ENCODE assay signal across 12 cellular contexts in the genomic region with DNA sequence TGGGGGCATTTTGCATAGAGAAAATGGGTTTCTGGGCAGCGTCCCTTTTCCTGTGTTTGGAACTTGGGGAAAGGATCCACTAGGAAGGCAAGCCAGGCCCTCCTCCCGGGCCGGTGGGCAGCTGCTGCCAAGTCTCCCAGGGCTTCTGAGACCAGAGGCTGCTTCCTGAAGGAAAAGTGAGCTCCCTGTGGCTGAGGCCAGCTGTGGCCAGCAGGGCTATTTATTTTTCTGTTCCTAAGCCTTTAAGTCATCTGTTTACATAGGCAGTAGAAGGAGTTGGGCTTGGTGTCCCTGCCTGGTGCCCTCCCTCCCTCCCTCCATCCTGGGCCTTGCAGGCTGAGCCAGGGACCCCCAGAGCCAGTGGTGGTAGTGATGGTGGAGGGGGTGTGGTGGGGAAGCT.
DNase-seq lines count a peak whose midpoint lies in the region; ATAC-seq and TF ChIP-seq lines count a peak whose summit lies in the region.
"Had no signal": no experiment of that assay in that cellular context is flagged by ENCODE, and none has a peak within 500 bp of the region (broad histone marks: within the 10 kb centered on the region; RNA-seq: fewer than 3 reads in every experiment).

No MANE protein-coding gene starts in this region.

- DNase-seq in heart left ventricle (peak in 1 of 5 donors; percentile 66), Right ventricle myocardium superior (no peak), ascending aorta (ENCODE audit: low spot score in 2 of 2) (peak in 1 of 2 donors; percentile 84), hepatic stellate cell (ENCODE audit: low spot score) (peak; percentile 86), upper lobe of left lung (peak in 1 of 2 donors; percentile 70), type B pancreatic cell (ENCODE audit: extremely low spot score, unreplicated experiment) (no peak)
- no peak for DNase-seq in CD8-positive, alpha-beta T cell
- DNase-seq: Karpas-422, naive B cell, NCI-H2227 treated with DMSO at 0.1 percent for 48 hours, Peyer's patch had no signal

- intact Hi-C loops in heart left ventricle (cut with DNase I): loop anchor here in 6 of 10 donors (5.0 to 10.0 kb wide), 3 partner anchors 66 to 184 kb away; partner anchors contain the start of gene COL13A1 (in 4 of the 6)
- intact Hi-C loops in Right ventricle myocardium superior (cut with DNase I): no loop called here
- intact Hi-C loops in ascending aorta (cut with DNase I): loop anchor here (2.0 to 5.0 kb wide), 2 partner anchors 14 to 181 kb away; no protein-coding TSS in a partner anchor
- intact Hi-C loops in CD8-positive, alpha-beta T cell (cut with DNase I, micrococcal nuclease): no loop called here

- H3K27me3 Mint-ChIP-seq in CD8-positive, alpha-beta T cell (ENCODE audit: low read depth): peaks cover 5% of the 10 kb centered on the region
- peaks cover 3% of the 10 kb centered on the region for H3K27me3 Mint-ChIP-seq in type B pancreatic cell

- TF ChIP-seq CTCF in heart left ventricle (IDR thresholded peaks at IDR 0.05): no peak
- TF ChIP-seq CTCF in ascending aorta (IDR thresholded peaks at IDR 0.05): peak; percentile 15 to 22 (median 18)
- TF ChIP-seq CTCF in upper lobe of left lung (IDR thresholded peaks at IDR 0.05): no peak
- no peak for TF ChIP-seq CTCF in CD8-positive, alpha-beta T cell (IDR thresholded peaks at IDR 0.05)
- no peak for TF ChIP-seq CTCF in type B pancreatic cell (conservative IDR thresholded peaks at IDR 0.05)

- CTCF ChIA-PET in CD8-positive, alpha-beta T cell (lab: Charles Lee): no interaction called here

- H3K4me3 ChIP-seq in heart left ventricle: no peak overlapping the region
- H3K4me3 ChIP-seq in ascending aorta: no peak overlapping the region
- no peak overlapping the region for H3K4me3 ChIP-seq in upper lobe of left lung
- no peak overlapping the region for H3K4me3 ChIP-seq in CD8-positive, alpha-beta T cell (ENCODE audit: low read depth, low read length)
- H3K4me3 ChIP-seq: Peyer's patch had no signal

- peaks cover 0 to 72% (median 44%) of the 10 kb centered on the region in 12 donors for H3K4me1 ChIP-seq in heart left ventricle
- peaks cover 45 to 62% of the 10 kb centered on the region in 2 donors for H3K4me1 ChIP-seq in ascending aorta
- peaks cover 0 to 33% (median 11%) of the 10 kb centered on the region in 4 donors for H3K4me1 ChIP-seq in upper lobe of left lung
- peaks cover 6% of the 10 kb centered on the region for H3K4me1 ChIP-seq in CD8-positive, alpha-beta T cell (ENCODE audit: insufficient read depth, low read length)

- peak in 3 of 4 donors; percentile 3 to 15 (median 14) for ATAC-seq in heart left ventricle
- no peak for ATAC-seq in Right ventricle myocardium superior (ENCODE audit: poor library complexity)
- no peak for ATAC-seq in upper lobe of left lung (ENCODE audit: low FRiP score in 2 of 2)
- ATAC-seq in CD8-positive, alpha-beta T cell: no peak
- no peak for ATAC-seq in GM21528 (IDR thresholded peaks at IDR 0.05; ENCODE audit: low FRiP score, unreplicated experiment)

- peaks cover 8% of the 10 kb centered on the region for H3K4me1 Mint-ChIP-seq in CD8-positive, alpha-beta T cell (ENCODE audit: low read depth)
- peaks cover 17% of the 10 kb centered on the region for H3K4me1 Mint-ChIP-seq in type B pancreatic cell (ENCODE audit: unreplicated experiment)
- H3K4me1 Mint-ChIP-seq: naive B cell had no signal

- H3K36me3 Mint-ChIP-seq in CD8-positive, alpha-beta T cell: no peaks in the 10 kb centered on the region
- H3K36me3 Mint-ChIP-seq in type B pancreatic cell: no peaks in the 10 kb centered on the region
- H3K36me3 Mint-ChIP-seq: naive B cell had no signal

- H3K9me3 Mint-ChIP-seq in CD8-positive, alpha-beta T cell: no peaks in the 10 kb centered on the region
- no peaks in the 10 kb centered on the region for H3K9me3 Mint-ChIP-seq in type B pancreatic cell

- H3K27me3 ChIP-seq in heart left ventricle (no peaks in the 10 kb centered on the region), ascending aorta (no peaks in the 10 kb centered on the region), upper lobe of left lung (no peaks in the 10 kb centered on the region)
- no peaks in the 10 kb centered on the region for H3K27me3 ChIP-seq in CD8-positive, alpha-beta T cell (ENCODE audit: insufficient read depth, low read length)
- H3K27me3 ChIP-seq: Peyer's patch had no signal

- TF ChIP-seq EP300 in upper lobe of left lung (IDR thresholded peaks at IDR 0.05): no peak

- H3K27ac Mint-ChIP-seq in CD8-positive, alpha-beta T cell: no peak overlapping the region
- no peak overlapping the region for H3K27ac Mint-ChIP-seq in type B pancreatic cell

- H3K27ac ChIP-seq in heart left ventricle: peak overlapping the region in 10 of 12 donors; percentile 78 to 92 (median 83)
- peak overlapping the region; percentile 92 to 93 for H3K27ac ChIP-seq in ascending aorta
- peak overlapping the region in 3 of 4 donors; percentile 18 to 61 (median 23) for H3K27ac ChIP-seq in upper lobe of left lung
- no peak overlapping the region for H3K27ac ChIP-seq in CD8-positive, alpha-beta T cell (ENCODE audit: low read depth, low read length)

- no peaks in the 10 kb centered on the region for H3K36me3 ChIP-seq in heart left ventricle
- no peaks in the 10 kb centered on the region for H3K36me3 ChIP-seq in ascending aorta
- H3K36me3 ChIP-seq in upper lobe of left lung: no peaks in the 10 kb centered on the region
- H3K36me3 ChIP-seq in CD8-positive, alpha-beta T cell (ENCODE audit: insufficient read depth, low read length): no peaks in the 10 kb centered on the region
- H3K36me3 ChIP-seq: Peyer's patch had no signal

- POLR2A ChIA-PET in CD8-positive, alpha-beta T cell (lab: Charles Lee): no interaction called here

- 42 to 69% (median 52%) methylated on average over 3 of the region's 3 CpGs for WGBS in heart left ventricle, 4 donors
- WGBS in upper lobe of left lung, 2 donors: 73 to 74% methylated on average over 3 of the region's 3 CpGs

- H3K9me3 ChIP-seq in heart left ventricle (no peaks in the 10 kb centered on the region), ascending aorta (no peaks in the 10 kb centered on the region), upper lobe of left lung (no peaks in the 10 kb centered on the region)
- no peaks in the 10 kb centered on the region for H3K9me3 ChIP-seq in CD8-positive, alpha-beta T cell (ENCODE audit: low read length)
- H3K9me3 ChIP-seq: Peyer's patch had no signal

- no peak overlapping the region for H3K4me3 Mint-ChIP-seq in CD8-positive, alpha-beta T cell
- H3K4me3 Mint-ChIP-seq in type B pancreatic cell: no peak overlapping the region
- H3K4me3 Mint-ChIP-seq: naive B cell had no signal

- no peak for TF ChIP-seq POLR2A in heart left ventricle (IDR thresholded peaks at IDR 0.05)
- no peak for TF ChIP-seq POLR2A in upper lobe of left lung (IDR thresholded peaks at IDR 0.05)

Comparison
In these comparisons a context has a peak if more than half of its experiments do, and no peak if none do; other contexts are left out.
1. ATAC-seq: peak in heart left ventricle (3 of 4); none in Right ventricle myocardium superior (single experiment), upper lobe of left lung (0 of 2), CD8-positive, alpha-beta T cell (single experiment) and GM21528 (single experiment).
2. intact Hi-C loops: an anchor here in heart left ventricle (5.0 to 10.0 kb wide) and ascending aorta (2.0 to 5.0 kb wide); none called in Right ventricle myocardium superior and CD8-positive, alpha-beta T cell.
3. CTCF ChIP-seq: peak in ascending aorta (3 of 3); none in heart left ventricle (0 of 12), upper lobe of left lung (0 of 6), CD8-positive, alpha-beta T cell (single experiment) and type B pancreatic cell (single experiment).